8 cellular contexts compared by ENCODE assay signal in genomic region chr1:109484519-109484975, GRCh38. TPM values are rescaled to one million over a fixed set of nuclear protein-coding genes. Genes with fewer than 3 reads are reported as not detected.
DNase-seq lines count a peak whose midpoint lies in the region; ATAC-seq and TF ChIP-seq lines count a peak whose summit lies in the region.

No MANE protein-coding gene starts in this region.

- peak overlapping the region; percentile 73 to 95 (median 87) for H3K27ac Mint-ChIP-seq in CD8-positive, alpha-beta memory T cell
- H3K27ac Mint-ChIP-seq in nephron: peak overlapping the region; percentile 87 to 97 (median 90)

- no peaks in the 10 kb centered on the region for H3K9me3 ChIP-seq in CD8-positive, alpha-beta memory T cell (ENCODE audit: low read length)

- peak overlapping the region; percentile 79 for H3K27ac ChIP-seq in CD8-positive, alpha-beta memory T cell (ENCODE audit: low read depth, low read length)
- H3K27ac ChIP-seq in dorsolateral prefrontal cortex: peak overlapping the region in 52 of 59 donors; percentile 12 to 100 (median 99)

- no peak for ATAC-seq in GM19455 (IDR thresholded peaks at IDR 0.05; ENCODE audit: unreplicated experiment)

- H3K27me3 Mint-ChIP-seq in CD8-positive, alpha-beta memory T cell: peaks cover 1 to 2% of the 10 kb centered on the region in 2 donors
- peaks cover 25% of the 10 kb centered on the region for H3K27me3 Mint-ChIP-seq in nephron (ENCODE audit: low read depth)

- H3K36me3 ChIP-seq in CD8-positive, alpha-beta memory T cell (ENCODE audit: insufficient read depth, low read length): peaks cover 5% of the 10 kb centered on the region

- intact Hi-C loops in dorsolateral prefrontal cortex (cut with DNase I): loop anchor here in 1 of 2 donors (5.0 kb wide), 2 partner anchors 232 to 272 kb away; partner anchors contain the start of gene SARS1

- POLR2A ChIA-PET in CD8-positive, alpha-beta memory T cell (lab: Charles Lee): interaction anchor here (0.5 to 1.6 kb wide), 13 partner anchors 10 to 550 kb away, joined by 3 to 16 read pairs (median 5); partner anchors contain the start of genes AHCYL1, CYB561D1, GNAI3 and PSMA5

- no peak for DNase-seq in CD8-positive, alpha-beta memory T cell
- DNase-seq in NB4 (ENCODE audit: low read depth) (no peak), dorsolateral prefrontal cortex (no peak), AG20443 (ENCODE audit: low spot score) (no peak), NCI-H446 (lab: John Stamatoyannopoulos, UW) (no peak), islet precursor cell (no peak)

- peaks cover 0 to 35% (median 4%) of the 10 kb centered on the region in 3 donors for H3K36me3 Mint-ChIP-seq in CD8-positive, alpha-beta memory T cell
- peaks cover 15% of the 10 kb centered on the region for H3K36me3 Mint-ChIP-seq in nephron (ENCODE audit: low read depth)

- H3K4me1 Mint-ChIP-seq in CD8-positive, alpha-beta memory T cell: peaks cover 19 to 39% (median 33%) of the 10 kb centered on the region in 3 donors
- peaks cover 25% of the 10 kb centered on the region for H3K4me1 Mint-ChIP-seq in nephron

- H3K9me3 Mint-ChIP-seq in CD8-positive, alpha-beta memory T cell: no peaks in the 10 kb centered on the region
- no peaks in the 10 kb centered on the region for H3K9me3 Mint-ChIP-seq in nephron

- CTCF ChIA-PET in CD8-positive, alpha-beta memory T cell (lab: Charles Lee): interaction anchor here (1.0 to 32.5 kb wide), 7 partner anchors 8 to 550 kb away, joined by 3 to 1339 read pairs (median 12); partner anchors contain the start of genes CYB561D1, GPR61, PSMA5 and STRIP1

- H3K4me1 ChIP-seq in CD8-positive, alpha-beta memory T cell (ENCODE audit: insufficient read depth, low read length): peaks cover 23% of the 10 kb centered on the region

- H3K4me3 ChIP-seq in CD8-positive, alpha-beta memory T cell (ENCODE audit: low read length): peak overlapping the region; percentile 78
- H3K4me3 ChIP-seq in NB4 (ENCODE audit: low read depth, low read length): peak overlapping the region; percentile 81
- peak overlapping the region; percentile 61 to 96 (median 80) for H3K4me3 ChIP-seq in dorsolateral prefrontal cortex

- no peaks in the 10 kb centered on the region for H3K27me3 ChIP-seq in CD8-positive, alpha-beta memory T cell (ENCODE audit: insufficient read depth, low read length, poor library complexity, severe bottlenecking)
- no peaks in the 10 kb centered on the region for H3K27me3 ChIP-seq in dorsolateral prefrontal cortex

- H3K4me3 Mint-ChIP-seq in CD8-positive, alpha-beta memory T cell: peak overlapping the region; percentile 85 to 99 (median 94)
- H3K4me3 Mint-ChIP-seq in nephron: peak overlapping the region; percentile 92 to 98 (median 94)

- no peak for TF ChIP-seq POLR2A in NB4 (IDR thresholded peaks at IDR 0.05; ENCODE audit: extremely low read depth, insufficient read length)

- no peak for TF ChIP-seq CTCF in NB4 (IDR thresholded peaks at IDR 0.05; ENCODE audit: low read depth, low read length)
- TF ChIP-seq CTCF in dorsolateral prefrontal cortex (IDR thresholded peaks at IDR 0.05 in 54 of 56, conservative IDR thresholded peaks at IDR 0.05 in 2 of 56; ENCODE audit: low read depth in 1 of 56, partially characterized antibody in 56 of 56): no peak
- TF ChIP-seq CTCF in nephron (IDR thresholded peaks at IDR 0.05; ENCODE audit: unreplicated experiment in 3 of 3): no peak

RNA-seq across cellular contexts. Expression of gene ATXN7L2, which starts 0.8 kb away (rescaled TPM):
- 10 to 100 TPM; 14.6 to 15.3 TPM for total RNA-seq in CD8-positive, alpha-beta memory T cell
- 8.7 TPM for polyA plus RNA-seq in CD8-positive, alpha-beta memory T cell
- 10 to 100 TPM in 105 of 120 experiments, 1 to 10 TPM in 15; 6.6 to 31.7 (median 13.9) TPM for total RNA-seq in dorsolateral prefrontal cortex

RNA-seq across cellular contexts. Expression of gene CYB561D1, which starts 9.3 kb away (rescaled TPM):
- 10 to 100 TPM in 1 of 2 experiments, 1 to 10 TPM in 1; 9.9 to 10.6 TPM for total RNA-seq in CD8-positive, alpha-beta memory T cell
- polyA plus RNA-seq in CD8-positive, alpha-beta memory T cell: 15.4 TPM
- 10 to 100 TPM in 117 of 120 experiments, 1 to 10 TPM in 3; 9.4 to 21.7 (median 14.9) TPM for total RNA-seq in dorsolateral prefrontal cortex

RNA-seq across cellular contexts. Expression of gene SYPL2, which starts 18.2 kb away (rescaled TPM):
- under 1 TPM in 1 of 2 experiments, not detected in 1; 0.07 TPM for total RNA-seq in CD8-positive, alpha-beta memory T cell
- 0.07 TPM for polyA plus RNA-seq in CD8-positive, alpha-beta memory T cell
- total RNA-seq in dorsolateral prefrontal cortex: 1 to 10 TPM in 90 of 120 experiments, under 1 TPM in 30; 0.36 to 6.8 (median 1.4) TPM

RNA-seq across cellular contexts. Expression of gene AMIGO1, which starts 25.0 kb away (rescaled TPM):
- total RNA-seq in CD8-positive, alpha-beta memory T cell: 1 to 10 TPM; 4.0 to 4.9 TPM
- polyA plus RNA-seq in CD8-positive, alpha-beta memory T cell: 20.2 TPM
- 10 to 100 TPM; 18.0 to 60.3 (median 44.1) TPM for total RNA-seq in dorsolateral prefrontal cortex

RNA-seq across cellular contexts. Expression of gene GPR61, which starts 55.1 kb away (rescaled TPM):
- under 1 TPM in 1 of 2 experiments, not detected in 1; 0.39 TPM for total RNA-seq in CD8-positive, alpha-beta memory T cell
- polyA plus RNA-seq in CD8-positive, alpha-beta memory T cell: not detected
- 10 to 100 TPM in 119 of 120 experiments, 1 to 10 TPM in 1; 8.5 to 48.4 (median 29.2) TPM for total RNA-seq in dorsolateral prefrontal cortex
